In genomic region chr16:28291651-28292626, GRCh38 we compare ENCODE assay signal across 7 cellular contexts. TPM values are rescaled to one million over a fixed set of nuclear protein-coding genes. Genes with fewer than 3 reads are reported as not detected.
DNase-seq lines count a peak whose midpoint lies in the region; ATAC-seq, FAIRE-seq and TF ChIP-seq lines count a peak whose summit lies in the region.

SBK1 (plus strand) TSS chr16:28292525; CDS start chr16:28317392, 24,867 bp downstream.

- no peak within 1 kb of the TSS for H3K27ac ChIP-seq in keratinocyte (ENCODE audit: control insufficient read depth, insufficient read depth, low read length)

- peak within 1 kb of the TSS; percentile 73 for H2AFZ ChIP-seq in keratinocyte (ENCODE audit: control insufficient read depth, low read length)

- peak within 1 kb of the TSS; percentile 33 for H3K9ac ChIP-seq in keratinocyte (ENCODE audit: control insufficient read depth, extremely low read depth, insufficient read depth, low read length)

- CTCF ChIA-PET in WTC11 (lab: Charles Lee), result interaction anchor here (0.7 to 3.4 kb wide), 6 partner anchors 10 to 201 kb away, joined by 3 to 14 read pairs (median 8); no protein-coding TSS in a partner anchor

- ATAC-seq in GM18520 (IDR thresholded peaks at IDR 0.05; ENCODE audit: unreplicated experiment) (peak; percentile 70), HG03095 (IDR thresholded peaks at IDR 0.05; ENCODE audit: unreplicated experiment) (peak; percentile 83), WTC11 (peak; percentile 74)

- peaks cover 7% of the 10 kb centered on the region for H3K4me1 ChIP-seq in keratinocyte (ENCODE audit: control insufficient read depth, extremely low read depth, insufficient read depth, low read length)

- no peaks in the 10 kb centered on the region for H3K9me3 ChIP-seq in keratinocyte (ENCODE audit: control insufficient read depth, low read depth, low read length)

- DNase-seq in NCI-H2196 (lab: John Stamatoyannopoulos, UW; ENCODE audit: unreplicated experiment), result peak; percentile 90
- DNase-seq in WTC11 (ENCODE audit: low spot score), result peak; percentile 80
- peak; percentile 43 for DNase-seq in bronchial epithelial cell (ENCODE audit: low read depth)
- peak; percentile 13 for DNase-seq in keratinocyte (ENCODE audit: low read depth, low spot score)
- DNase-seq in stimulated activated CD4-positive, alpha-beta T cell treated with anti-CD3 and anti-CD28 coated beads, Interleukin-15, amount 100 ng/mL, for 1 hour (ENCODE audit: low read depth in 1 of 2, low spot score in 1 of 2), result peak; percentile 76 to 77

- peaks cover 22% of the 10 kb centered on the region for H3K27me3 ChIP-seq in bronchial epithelial cell (ENCODE audit: control insufficient read depth, insufficient read depth, low read length)
- peaks cover 31% of the 10 kb centered on the region for H3K27me3 ChIP-seq in keratinocyte (ENCODE audit: control insufficient read depth, extremely low read depth, insufficient read depth, low read length)

- peak within 1 kb of the TSS; percentile 81 for H3K4me2 ChIP-seq in keratinocyte (ENCODE audit: control insufficient read depth, extremely low read depth, insufficient read depth, low read depth, low read length)

- H3K79me2 ChIP-seq in keratinocyte (ENCODE audit: control insufficient read depth, insufficient read depth, low read length), result no peaks in the 10 kb centered on the region

- H3K4me1 Mint-ChIP-seq in WTC11, result peaks cover 44% of the 10 kb centered on the region

- no peak for TF ChIP-seq CTCF in WTC11 (IDR thresholded peaks at IDR 0.05)
- no peak for TF ChIP-seq CTCF in bronchial epithelial cell (IDR thresholded peaks at IDR 0.05; ENCODE audit: insufficient read depth, low read length, severe bottlenecking)
- no peak for TF ChIP-seq CTCF in keratinocyte (optimal IDR thresholded peaks at IDR 0.05 in 1 of 3, IDR thresholded peaks at IDR 0.05 in 1 of 3, conservative IDR thresholded peaks at IDR 0.05 in 1 of 3; ENCODE audit: extremely low read depth in 1 of 3, insufficient read depth in 2 of 3, low read length in 3 of 3)

- H3K4me3 Mint-ChIP-seq in WTC11, result peak within 1 kb of the TSS; percentile 91

- peaks cover 20% of the 10 kb centered on the region for H3K36me3 Mint-ChIP-seq in WTC11

- H3K36me3 ChIP-seq in bronchial epithelial cell (ENCODE audit: control insufficient read depth, insufficient read depth, low read length) (no peaks in the 10 kb centered on the region), keratinocyte (ENCODE audit: control insufficient read depth in 2 of 2, extremely low read depth in 1 of 2, insufficient read depth in 2 of 2, low read length in 2 of 2) (no peaks in the 10 kb centered on the region)

- no peaks in the 10 kb centered on the region for H3K9me1 ChIP-seq in keratinocyte (ENCODE audit: control insufficient read depth, extremely low read depth, insufficient read depth, low read length)

- no peaks in the 10 kb centered on the region for H3K9me3 Mint-ChIP-seq in WTC11

- dilution Hi-C loops in keratinocyte (cut with MboI; ENCODE audit: extremely low pct_ligation_motif_present, low sequenced_read_pairs), result no loop called here

- no peaks in the 10 kb centered on the region for H4K20me1 ChIP-seq in keratinocyte (ENCODE audit: control insufficient read depth, extremely low read depth, insufficient read depth, low read length)

- peak within 1 kb of the TSS; percentile 82 for H3K27ac Mint-ChIP-seq in WTC11

- POLR2A ChIA-PET in WTC11 (lab: Charles Lee), result interaction anchor here (1.0 to 1.5 kb wide), 3 partner anchors 9 to 14 kb away, joined by 3 to 5 read pairs (median 3); no protein-coding TSS in a partner anchor

- no peaks in the 10 kb centered on the region for H3K27me3 Mint-ChIP-seq in WTC11 (ENCODE audit: low read depth)

- no peak for FAIRE-seq in bronchial epithelial cell (lab: Jason Lieb, UNC)
- FAIRE-seq in keratinocyte (lab: Jason Lieb, UNC), result no peak

- H3K4me3 ChIP-seq in bronchial epithelial cell (ENCODE audit: low read depth, low read length) (peak within 1 kb of the TSS; percentile 36), keratinocyte (ENCODE audit: control insufficient read depth in 2 of 3, extremely low read depth in 1 of 3, insufficient read depth in 2 of 3, low read depth in 1 of 3, low read length in 3 of 3) (peak within 1 kb of the TSS; percentile 37 to 63 (median 62))

TF ChIP-seq in WTC11, 78 proteins besides CTCF, POLR2A, EP300 and RAD21:
- TF ChIP-seq AR (CRISPR knock-in tag; IDR thresholded peaks at IDR 0.05) (no peak), ZNF138 (CRISPR knock-in tag; conservative IDR thresholded peaks at IDR 0.05) (no peak), JUN (CRISPR knock-in tag; IDR thresholded peaks at IDR 0.05) (no peak), FOXK1 (CRISPR knock-in tag; IDR thresholded peaks at IDR 0.05) (0 out of 2 replicates have a peak, but pooled peaks have one; percentile 37), HMGA2 (CRISPR knock-in tag; IDR thresholded peaks at IDR 0.05) (no peak), MAX (CRISPR knock-in tag; IDR thresholded peaks at IDR 0.05) (peak; percentile 65; the same call in 1 of the 2 replicates), SP1 (CRISPR knock-in tag; conservative IDR thresholded peaks at IDR 0.05) (peak; percentile 70), FOXP1 (CRISPR knock-in tag; IDR thresholded peaks at IDR 0.05; ENCODE audit: borderline replicate concordance) (0 out of 2 replicates have a peak, but pooled peaks have one; percentile 25), CREM (CRISPR knock-in tag; IDR thresholded peaks at IDR 0.05) (no peak)
- TF ChIP-seq, protein P1, sequence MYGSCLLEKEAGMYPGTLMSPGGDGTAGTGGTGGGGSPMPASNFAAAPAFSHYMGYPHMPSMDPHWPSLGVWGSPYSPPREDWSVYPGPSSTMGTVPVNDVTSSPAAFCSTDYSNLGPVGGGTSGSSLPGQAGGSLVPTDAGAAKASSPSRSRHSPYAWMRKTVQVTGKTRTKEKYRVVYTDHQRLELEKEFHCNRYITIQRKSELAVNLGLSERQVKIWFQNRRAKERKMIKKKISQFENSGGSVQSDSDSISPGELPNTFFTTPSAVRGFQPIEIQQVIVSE (CRISPR knock-in tag; IDR thresholded peaks at IDR 0.05; ENCODE audit: borderline replicate concordance), result no peak

RNA-seq across cellular contexts. Expression of gene SBK1, which starts in this region (rescaled TPM):
- total RNA-seq in WTC11 (2021), result 79.4 to 85.7 TPM (median 82.6 TPM) in 3 replicates
- total RNA-seq in bronchial epithelial cell, result under 0.01 TPM in 2 replicates
- polyA plus RNA-seq in keratinocyte, result 0.01 to 0.04 TPM (median 0.03 TPM) in 3 replicates
- 0.05 TPM for polyA plus RNA-seq in keratinocyte (2011; ENCODE audit: low read depth)
- polyA plus RNA-seq in keratinocyte (2011; cell fraction: cytosol; rRNA removed), result 0.02 and 0.09 TPM in 2 replicates
- 0.11 and 0.14 TPM in 2 replicates for polyA plus RNA-seq in keratinocyte (2011; cell fraction: nucleus; rRNA removed)
- 0.08 and 0.24 TPM in 2 replicates for polyA plus RNA-seq in keratinocyte (2012; ENCODE audit: low replicate concordance)
- 0.16 TPM in 1 of 3 replicates, not detected in the others for polyA minus RNA-seq in keratinocyte
- not detected for polyA minus RNA-seq in keratinocyte (2011; cell fraction: cytosol; rRNA and poly(A)+ RNA removed)
- 0.11 TPM in 1 of 2 replicates, not detected in the other for polyA minus RNA-seq in keratinocyte (2011; cell fraction: nucleus; rRNA and poly(A)+ RNA removed)

Comparison
In these comparisons a context has a peak if more than half of its experiments do, and no peak if none do; other contexts are left out.
1. RNA of gene SBK1 (total RNA-seq): 79.4 to 85.7 TPM in WTC11; under 0.01 TPM in bronchial epithelial cell; every median in the first group is over 10 times any median in the second.
2. Peak in DNase-seq and H3K4me3 ChIP-seq in bronchial epithelial cell; RNA of the gene not detected or under 1 TPM.
3. Peak in DNase-seq, H3K4me3 ChIP-seq, H3K9ac ChIP-seq and H3K4me2 ChIP-seq in keratinocyte; RNA of the gene not detected or under 1 TPM.
4. DNase-seq: peak in every context shown above with its lines; median percentile 90 in NCI-H2196; 80 in WTC11; 76 in stimulated activated CD4-positive, alpha-beta T cell treated with anti-CD3 and anti-CD28 coated beads, Interleukin-15, amount 100 ng/mL, for 1 hour; 43 in bronchial epithelial cell; 13 in keratinocyte.
5. Peak in every context shown above with its lines, with median percentiles within 50 percentile points of each other: ATAC-seq.